ENCODE assay signal across 8 cellular contexts in the genomic region with DNA sequence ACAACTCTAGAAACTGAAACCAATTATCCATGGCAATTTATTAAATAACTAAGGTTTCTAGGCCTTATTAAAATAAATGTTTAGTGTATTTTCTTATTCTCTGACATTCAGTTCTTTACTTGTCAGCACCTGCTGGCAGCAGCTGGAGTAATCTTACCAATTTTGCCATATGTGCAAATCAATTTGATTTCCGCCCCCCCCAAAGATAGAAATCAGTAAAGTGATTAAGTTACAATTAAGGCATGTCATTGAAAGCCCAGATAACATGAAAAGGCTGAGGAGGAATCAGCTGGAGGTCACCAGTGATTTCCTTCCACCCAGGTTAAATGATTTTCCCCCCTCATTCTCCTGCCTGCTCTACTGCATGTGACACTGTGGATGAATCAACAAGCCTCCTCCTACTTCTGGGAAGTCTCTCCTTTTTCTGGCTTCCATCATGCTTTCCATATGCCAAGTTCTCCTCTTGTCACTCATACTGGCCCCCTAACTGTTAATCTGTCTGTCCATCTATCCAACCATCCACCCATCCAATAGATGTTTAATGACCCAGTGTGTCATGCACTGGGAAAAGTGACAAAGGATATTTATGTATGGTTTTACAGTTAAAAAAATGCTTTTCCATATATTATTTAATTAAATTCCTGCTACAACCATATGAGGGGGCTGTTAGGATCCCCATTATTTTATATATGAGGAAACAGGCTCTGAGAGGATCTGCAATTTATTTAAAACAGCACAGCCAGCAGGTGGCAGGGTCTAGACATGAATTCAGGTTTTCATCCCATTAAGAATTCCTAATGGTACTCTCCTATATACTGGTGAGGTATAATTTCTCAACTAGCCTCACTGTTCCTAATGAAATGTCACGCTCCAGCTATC.
DNase-seq lines count a peak whose midpoint lies in the region; ATAC-seq and TF ChIP-seq lines count a peak whose summit lies in the region.

No MANE protein-coding gene starts in this region.

- no peaks in the 10 kb centered on the region for H3K9me3 ChIP-seq in adipocyte (ENCODE audit: control insufficient read depth, low read length)
- H3K9me3 ChIP-seq in right atrium auricular region, result no peaks in the 10 kb centered on the region

- ATAC-seq in GM21723 (IDR thresholded peaks at IDR 0.05; ENCODE audit: unreplicated experiment), result no peak

- H3K9me3 Mint-ChIP-seq in activated T-helper 1 cell treated with anti-CD3 and anti-CD28 coated beads, Interleukin-12 subunit alpha, Interleukin-12 subunit beta, Interleukin-2, Interleukin-4 antibody, amounts not matched to agents 30 ng/mL and 10 ng/mL and 1 ng/mL, durations not matched to agents 14 hours and 24 hours and 36 hours, result no peaks in the 10 kb centered on the region

- peaks cover 26% of the 10 kb centered on the region for H3K4me1 Mint-ChIP-seq in activated T-helper 1 cell treated with anti-CD3 and anti-CD28 coated beads, Interleukin-12 subunit alpha, Interleukin-12 subunit beta, Interleukin-2, Interleukin-4 antibody, amounts not matched to agents 30 ng/mL and 10 ng/mL and 1 ng/mL, durations not matched to agents 14 hours and 24 hours and 36 hours (ENCODE audit: low read depth)

- H3K4me1 ChIP-seq in ACC112 (ENCODE audit: control insufficient read depth, insufficient read depth, low read length, unreplicated experiment) (peaks cover 15% of the 10 kb centered on the region), adipocyte (ENCODE audit: control insufficient read depth, insufficient read depth, low read length) (peaks cover 20% of the 10 kb centered on the region), right atrium auricular region (no peaks in the 10 kb centered on the region)

- no peak overlapping the region for H3K27ac Mint-ChIP-seq in activated T-helper 1 cell treated with anti-CD3 and anti-CD28 coated beads, Interleukin-12 subunit alpha, Interleukin-12 subunit beta, Interleukin-2, Interleukin-4 antibody, amounts not matched to agents 30 ng/mL and 10 ng/mL and 1 ng/mL, durations not matched to agents 14 hours and 24 hours and 36 hours

- no peaks in the 10 kb centered on the region for H3K36me3 ChIP-seq in ACC112 (ENCODE audit: insufficient read depth, low read length)
- H3K36me3 ChIP-seq in adipocyte (ENCODE audit: control insufficient read depth, insufficient read depth, low read length, severe bottlenecking), result no peaks in the 10 kb centered on the region
- no peaks in the 10 kb centered on the region for H3K36me3 ChIP-seq in right atrium auricular region

- POLR2A ChIA-PET in GM10248 (lab: Yijun Ruan, JAX), result interaction anchor here (0.6 kb wide), 1 partner anchor 576 kb away, joined by 7 read pairs; no protein-coding TSS in a partner anchor

- no peak overlapping the region for H2AFZ ChIP-seq in ACC112 (ENCODE audit: low read length, unreplicated experiment)

- H3K4me3 Mint-ChIP-seq in activated T-helper 1 cell treated with anti-CD3 and anti-CD28 coated beads, Interleukin-12 subunit alpha, Interleukin-12 subunit beta, Interleukin-2, Interleukin-4 antibody, amounts not matched to agents 30 ng/mL and 10 ng/mL and 1 ng/mL, durations not matched to agents 14 hours and 24 hours and 36 hours, result no peak overlapping the region

- H3K27ac ChIP-seq in ACC112 (ENCODE audit: low read depth, low read length) (peak overlapping the region; percentile 15), right atrium auricular region (no peak overlapping the region)

- H3K9ac ChIP-seq in adipocyte (ENCODE audit: low read length), result peak overlapping the region; percentile 13

- DNase-seq in GM10248 (ENCODE audit: extremely low spot score) (peak; percentile 22), NCI-H2196 (lab: John Stamatoyannopoulos, UW; ENCODE audit: unreplicated experiment) (peak; percentile 45), adipocyte (ENCODE audit: low read depth) (peak; percentile 76), right atrium auricular region (ENCODE audit: low spot score) (no peak)
- peak; percentile 21 to 29 for DNase-seq in stimulated activated CD4-positive, alpha-beta T cell treated with anti-CD3 and anti-CD28 coated beads, Interleukin-2, amount 100 ng/mL, for 24 hours
- DNase-seq in activated T-helper 1 cell treated with anti-CD3 and anti-CD28 coated beads, Interleukin-12 subunit alpha, Interleukin-12 subunit beta, Interleukin-2, Interleukin-4 antibody, amounts not matched to agents 30 ng/mL and 10 ng/mL and 1 ng/mL, durations not matched to agents 14 hours and 24 hours and 36 hours (ENCODE audit: low spot score), result no peak

- H3K36me3 Mint-ChIP-seq in activated T-helper 1 cell treated with anti-CD3 and anti-CD28 coated beads, Interleukin-12 subunit alpha, Interleukin-12 subunit beta, Interleukin-2, Interleukin-4 antibody, amounts not matched to agents 30 ng/mL and 10 ng/mL and 1 ng/mL, durations not matched to agents 14 hours and 24 hours and 36 hours (ENCODE audit: low read depth), result no peaks in the 10 kb centered on the region

- no peaks in the 10 kb centered on the region for H3K79me2 ChIP-seq in ACC112 (ENCODE audit: control insufficient read depth, insufficient read depth, low read length, unreplicated experiment)

- CTCF ChIA-PET in GM10248 (lab: Yijun Ruan, JAX), result interaction anchor here (0.7 to 6.7 kb wide), 22 partner anchors 7 to 406 kb away, joined by 3 to 61 read pairs (median 4); no protein-coding TSS in a partner anchor

- H3K27me3 ChIP-seq in ACC112 (ENCODE audit: insufficient read depth, low read length), result no peaks in the 10 kb centered on the region
- no peaks in the 10 kb centered on the region for H3K27me3 ChIP-seq in adipocyte (replicated peaks; ENCODE audit: control insufficient read depth, insufficient read depth, low read length)
- no peaks in the 10 kb centered on the region for H3K27me3 ChIP-seq in right atrium auricular region

- peaks cover 12% of the 10 kb centered on the region for H3K27me3 Mint-ChIP-seq in activated T-helper 1 cell treated with anti-CD3 and anti-CD28 coated beads, Interleukin-12 subunit alpha, Interleukin-12 subunit beta, Interleukin-2, Interleukin-4 antibody, amounts not matched to agents 30 ng/mL and 10 ng/mL and 1 ng/mL, durations not matched to agents 14 hours and 24 hours and 36 hours (ENCODE audit: insufficient read depth)

- TF ChIP-seq CTCF in GM10248 (IDR thresholded peaks at IDR 0.05; ENCODE audit: control extremely low read depth, extremely low read depth, low read depth, missing control alignments) (peak; percentile 62), right atrium auricular region (IDR thresholded peaks at IDR 0.05) (peak; percentile 36 to 70)

- no peak overlapping the region for H3K4me3 ChIP-seq in ACC112 (ENCODE audit: low read depth, low read length)
- no peak overlapping the region for H3K4me3 ChIP-seq in adipocyte (ENCODE audit: low read length)
- no peak overlapping the region for H3K4me3 ChIP-seq in right atrium auricular region

- intact Hi-C loops in activated T-helper 1 cell treated with anti-CD3 and anti-CD28 coated beads, Interleukin-12 subunit alpha, Interleukin-12 subunit beta, Interleukin-2, Interleukin-4 antibody, amounts not matched to agents 30 ng/mL and 10 ng/mL and 1 ng/mL, durations not matched to agents 14 hours and 24 hours and 36 hours (cut with micrococcal nuclease), result loop anchor here (1.0 to 5.0 kb wide), 5 partner anchors 49 to 282 kb away; a partner anchor contains a TSS

Comparison
In these comparisons a context has a peak if more than half of its experiments do, and no peak if none do; other contexts are left out.
1. DNase-seq: peak in GM10248 (single experiment), NCI-H2196 (single experiment), adipocyte (single experiment) and stimulated activated CD4-positive, alpha-beta T cell treated with anti-CD3 and anti-CD28 coated beads, Interleukin-2, amount 100 ng/mL, for 24 hours (2 of 2); none in right atrium auricular region (single experiment) and activated T-helper 1 cell treated with anti-CD3 and anti-CD28 coated beads, Interleukin-12 subunit alpha, Interleukin-12 subunit beta, Interleukin-2, Interleukin-4 antibody, amounts not matched to agents 30 ng/mL and 10 ng/mL and 1 ng/mL, durations not matched to agents 14 hours and 24 hours and 36 hours (single experiment).